ENCODE assay signal across 9 cellular contexts in the genomic region with DNA sequence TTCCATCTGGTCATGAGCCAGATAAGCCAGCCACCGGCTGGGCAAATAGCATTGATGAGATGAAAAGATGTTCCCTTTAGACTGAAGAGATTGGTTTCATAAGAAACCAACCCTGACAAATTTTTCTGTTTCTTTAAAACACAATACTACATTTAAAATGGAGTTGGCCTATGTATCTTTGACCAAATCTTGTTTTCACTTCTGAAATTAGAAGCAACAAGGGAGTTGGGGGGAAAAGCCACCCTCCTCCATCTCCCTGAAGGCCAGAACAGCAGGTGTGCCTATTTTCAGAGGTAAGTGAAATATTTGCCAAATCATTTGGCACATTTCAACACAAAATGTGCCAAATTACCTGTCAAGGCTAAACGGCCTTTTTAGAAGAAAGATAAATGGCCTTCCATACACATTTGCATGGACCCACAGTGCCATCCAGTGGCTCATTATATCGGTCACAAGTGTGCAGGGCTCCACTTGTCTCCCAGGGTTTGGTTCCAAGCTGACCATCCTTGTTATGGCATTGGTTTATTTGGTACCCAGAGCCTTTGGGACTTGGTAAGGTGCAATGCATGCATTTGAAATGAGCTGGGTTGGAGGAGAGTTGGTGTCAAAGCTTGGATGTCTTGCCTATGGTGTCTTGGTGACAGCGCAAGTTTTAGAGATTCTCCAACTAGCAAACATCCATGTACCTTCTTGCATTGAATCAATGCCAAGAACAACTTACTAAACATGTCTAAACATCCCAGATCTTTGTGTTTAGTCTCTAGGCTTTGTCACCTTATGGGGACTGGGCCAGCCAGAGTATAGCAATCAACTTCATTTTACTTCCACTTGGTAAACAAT.
A peak's percentile ranks its signal among the peaks of the same experiment; 100 is the strongest.
DNase-seq lines count a peak whose midpoint lies in the region; ATAC-seq and TF ChIP-seq lines count a peak whose summit lies in the region.
"Had no signal": no experiment of that assay in that cellular context is flagged by ENCODE, and none has a peak within 500 bp of the region (broad histone marks: within the 10 kb centered on the region; RNA-seq: fewer than 3 reads in every experiment).

No MANE protein-coding gene starts in this region.

- H3K4me1 Mint-ChIP-seq in glutamatergic neuron (ENCODE audit: low read depth, unreplicated experiment), result no peaks in the 10 kb centered on the region
- no peaks in the 10 kb centered on the region for H3K4me1 Mint-ChIP-seq in immature natural killer cell

- H3K27me3 Mint-ChIP-seq in glutamatergic neuron (ENCODE audit: unreplicated experiment), result no peaks in the 10 kb centered on the region
- H3K27me3 Mint-ChIP-seq in immature natural killer cell (ENCODE audit: low read depth in 3 of 3), result no peaks in the 10 kb centered on the region

- H3K9me3 ChIP-seq in WERI-Rb-1 (ENCODE audit: severe bottlenecking), result no peaks in the 10 kb centered on the region

- H3K4me3 Mint-ChIP-seq in glutamatergic neuron (ENCODE audit: unreplicated experiment), result no peak overlapping the region
- H3K4me3 Mint-ChIP-seq in immature natural killer cell, result no peak overlapping the region

- TF ChIP-seq CTCF in WERI-Rb-1 (IDR thresholded peaks at IDR 0.05; ENCODE audit: low read depth, low read length) (peak; percentile 66), glutamatergic neuron (IDR thresholded peaks at IDR 0.05; ENCODE audit: partially characterized antibody, unreplicated experiment) (peak; percentile 51)

- peak; percentile 88 for DNase-seq in DMS 273 (lab: John Stamatoyannopoulos, UW; ENCODE audit: unreplicated experiment)
- peak; percentile 46 for DNase-seq in NCI-H146 (lab: John Stamatoyannopoulos, UW)
- DNase-seq in WERI-Rb-1, result peak; percentile 53
- DNase-seq in glutamatergic neuron, result peak; percentile 65
- DNase-seq in retina, result peak; percentile 64
- no peak for DNase-seq in immature natural killer cell

- H3K4me3 ChIP-seq in WERI-Rb-1 (ENCODE audit: low read depth, low read length), result no peak overlapping the region
- H3K4me3 ChIP-seq: skin epidermis had no signal

- no peak overlapping the region for H3K27ac ChIP-seq in WERI-Rb-1
- H3K27ac ChIP-seq: skin epidermis had no signal

- ATAC-seq in GM19395 (IDR thresholded peaks at IDR 0.05; ENCODE audit: unreplicated experiment) (peak; percentile 67), HG02970 (IDR thresholded peaks at IDR 0.05; ENCODE audit: low FRiP score, unreplicated experiment) (no peak)

- no peaks in the 10 kb centered on the region for H3K36me3 ChIP-seq in WERI-Rb-1

- peaks cover 8% of the 10 kb centered on the region for H3K27me3 ChIP-seq in WERI-Rb-1 (ENCODE audit: insufficient read depth, low read depth, severe bottlenecking)

- no peaks in the 10 kb centered on the region for H3K36me3 Mint-ChIP-seq in glutamatergic neuron (ENCODE audit: unreplicated experiment)
- H3K36me3 Mint-ChIP-seq in immature natural killer cell, result no peaks in the 10 kb centered on the region

- no peaks in the 10 kb centered on the region for H3K9me3 Mint-ChIP-seq in glutamatergic neuron (ENCODE audit: unreplicated experiment)
- H3K9me3 Mint-ChIP-seq in immature natural killer cell, result peaks cover 0 to 5% (median 2%) of the 10 kb centered on the region in 6 donors

- no peak overlapping the region for H3K27ac Mint-ChIP-seq in glutamatergic neuron (ENCODE audit: unreplicated experiment)
- no peak overlapping the region for H3K27ac Mint-ChIP-seq in immature natural killer cell

Comparison
In these comparisons a context has a peak if more than half of its experiments do, and no peak if none do; other contexts are left out.
1. DNase-seq: peak in DMS 273 (single experiment), NCI-H146 (single experiment), WERI-Rb-1 (single experiment), glutamatergic neuron (single experiment) and retina (single experiment); none in immature natural killer cell (0 of 3).